Comparison of ENCODE assay signal across 19 cellular contexts in the genomic region with DNA sequence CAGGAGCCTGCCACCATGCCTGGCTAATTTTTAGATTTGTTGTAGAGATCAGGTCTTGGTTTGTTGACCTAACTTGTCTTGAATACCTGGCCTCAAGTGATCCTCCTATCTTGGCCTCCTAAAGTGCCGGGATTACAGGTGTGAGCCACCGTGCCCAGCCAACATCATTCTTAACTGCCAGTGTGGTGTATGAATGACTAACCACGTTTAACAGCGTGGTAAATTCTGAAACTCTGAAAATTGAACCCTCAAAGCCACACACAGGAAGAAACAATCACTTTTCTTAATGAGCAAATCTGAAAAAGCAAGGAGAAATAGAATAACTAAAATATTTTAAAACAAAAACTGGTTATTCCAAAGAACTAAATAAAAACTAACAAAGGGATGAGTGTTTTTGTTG. TPM values are rescaled to one million over a fixed set of nuclear protein-coding genes. Genes with fewer than 3 reads are reported as not detected.
DNase-seq lines count a peak whose midpoint lies in the region; ATAC-seq, FAIRE-seq and TF ChIP-seq lines count a peak whose summit lies in the region.
"Had no signal": no experiment of that assay in that cellular context is flagged by ENCODE, and none has a peak within 500 bp of the region (broad histone marks: within the 10 kb centered on the region; RNA-seq: fewer than 3 reads in every experiment).

No MANE protein-coding gene starts in this region.

- H3K9me3 Mint-ChIP-seq in activated CD8-positive, alpha-beta T cell treated with anti-CD3 and anti-CD28 coated beads for 36 hours: no peaks in the 10 kb centered on the region
- no peaks in the 10 kb centered on the region for H3K9me3 Mint-ChIP-seq in activated CD8-positive, alpha-beta T cell treated with anti-CD3 and anti-CD28 coated beads, Interleukin-2, amount 10 ng/mL, durations not matched to agents 7 days and 5 days (ENCODE audit: insufficient read depth)
- no peaks in the 10 kb centered on the region for H3K9me3 Mint-ChIP-seq in natural killer cell treated with Interleukin-12 subunit alpha and Interleukin-12 subunit beta and Interleukin-15 and Interleukin-18, amount 100 ng/mL, for 72 hours
- H3K9me3 Mint-ChIP-seq in natural killer cell: no peaks in the 10 kb centered on the region
- H3K9me3 Mint-ChIP-seq in stimulated activated naive CD8-positive, alpha-beta T cell treated with anti-CD3 and anti-CD28 coated beads, Interleukin-15, amount 100 ng/mL, for 72 hours: no peaks in the 10 kb centered on the region
- H3K9me3 Mint-ChIP-seq: CD4-positive, alpha-beta T cell had no signal

- H4K20me1 ChIP-seq in GM12878 (ENCODE audit: control insufficient read depth, insufficient read depth): no peaks in the 10 kb centered on the region

- H3K9ac ChIP-seq in GM12878 (ENCODE audit: control insufficient read depth, insufficient read depth, low read length): no peak overlapping the region

- no peaks in the 10 kb centered on the region for H3K9me3 ChIP-seq in GM12878 (replicated peaks; ENCODE audit: control insufficient read depth, insufficient read depth, low read length)
- H3K9me3 ChIP-seq: BE2C had no signal

- CTCF ChIA-PET in activated CD8-positive, alpha-beta T cell treated with anti-CD3 and anti-CD28 coated beads for 36 hours (lab: Charles Lee): interaction anchor here (1.3 to 1.5 kb wide), 2 partner anchors 43 to 143 kb away, joined by 3 to 4 read pairs; no protein-coding TSS in a partner anchor
- CTCF ChIA-PET in activated CD8-positive, alpha-beta T cell treated with anti-CD3 and anti-CD28 coated beads, Interleukin-2, amount 10 ng/mL, durations not matched to agents 7 days and 5 days (lab: Charles Lee): interaction anchor here (0.5 to 6.5 kb wide), 6 partner anchors 10 to 645 kb away, joined by 3 to 141 read pairs (median 3); no protein-coding TSS in a partner anchor
- CTCF ChIA-PET in GM12878 (lab: Yijun Ruan, JAX): interaction anchor here (0.7 to 7.8 kb wide), 4 partner anchors 15 to 391 kb away, joined by 3 to 196 read pairs (median 3); a partner anchor contains a TSS

- peak; percentile 60 for ATAC-seq in activated CD8-positive, alpha-beta T cell treated with anti-CD3 and anti-CD28 coated beads for 36 hours
- no peak for ATAC-seq in activated CD8-positive, alpha-beta T cell treated with anti-CD3 and anti-CD28 coated beads, Interleukin-2, amount 10 ng/mL, durations not matched to agents 7 days and 5 days
- peak in 1 of 2 donors; percentile 65 for ATAC-seq in natural killer cell treated with Interleukin-12 subunit alpha and Interleukin-12 subunit beta and Interleukin-15 and Interleukin-18, amount 100 ng/mL, for 72 hours
- ATAC-seq in natural killer cell (no peak), GM12878 (peak; percentile 44), GM21717 (IDR thresholded peaks at IDR 0.05; ENCODE audit: unreplicated experiment) (no peak)
- ATAC-seq in stimulated activated naive CD8-positive, alpha-beta T cell treated with anti-CD3 and anti-CD28 coated beads, Interleukin-15, amount 100 ng/mL, for 72 hours: peak; percentile 81
- ATAC-seq: K562 had no signal

- H3K36me3 ChIP-seq in GM12878 (ENCODE audit: control insufficient read depth in 2 of 2, insufficient read depth in 2 of 2, low read length in 1 of 2): peaks cover 1 to 5% of the 10 kb centered on the region in 2 experiments; a peak in 3 of 4 replicates
- H3K36me3 ChIP-seq: BE2C had no signal

- no peaks in the 10 kb centered on the region for H3K27me3 ChIP-seq in GM12878 (replicated peaks in 1 of 2; ENCODE audit: control insufficient read depth in 2 of 2, insufficient read depth in 2 of 2, low read length in 1 of 2)
- H3K27me3 ChIP-seq: BE2C had no signal

- no peaks in the 10 kb centered on the region for H3K27me3 Mint-ChIP-seq in activated CD8-positive, alpha-beta T cell treated with anti-CD3 and anti-CD28 coated beads for 36 hours
- H3K27me3 Mint-ChIP-seq in activated CD8-positive, alpha-beta T cell treated with anti-CD3 and anti-CD28 coated beads, Interleukin-2, amount 10 ng/mL, durations not matched to agents 7 days and 5 days (ENCODE audit: low read depth): no peaks in the 10 kb centered on the region
- H3K27me3 Mint-ChIP-seq in natural killer cell treated with Interleukin-12 subunit alpha and Interleukin-12 subunit beta and Interleukin-15 and Interleukin-18, amount 100 ng/mL, for 72 hours: no peaks in the 10 kb centered on the region
- no peaks in the 10 kb centered on the region for H3K27me3 Mint-ChIP-seq in natural killer cell (ENCODE audit: low read depth in 2 of 2)
- no peaks in the 10 kb centered on the region for H3K27me3 Mint-ChIP-seq in stimulated activated naive CD8-positive, alpha-beta T cell treated with anti-CD3 and anti-CD28 coated beads, Interleukin-15, amount 100 ng/mL, for 72 hours
- H3K27me3 Mint-ChIP-seq: CD4-positive, alpha-beta T cell had no signal

- no TSS peak for BruUV-seq in GM12878 (replicated peaks; lab: Mats Ljungman, UMichigan)

- intact Hi-C loops in activated CD8-positive, alpha-beta T cell treated with anti-CD3 and anti-CD28 coated beads for 36 hours (cut with micrococcal nuclease): no loop called here
- intact Hi-C loops in natural killer cell (cut with micrococcal nuclease) (loop anchor here (5.0 kb wide), 1 partner anchor 45 kb away; a partner anchor contains a TSS), GM12878 (cut with micrococcal nuclease; ENCODE audit: unreplicated experiment) (loop anchor here (10.0 kb wide), 1 partner anchor 732 kb away; no protein-coding TSS in a partner anchor)

- in situ Hi-C loops in GM12878 (cut with MboI): loop anchor here (5.0 kb wide), 1 partner anchor 275 kb away; a partner anchor contains a TSS

- TF ChIP-seq EP300 in GM12878 (IDR thresholded peaks at IDR 0.05; ENCODE audit: borderline replicate concordance in 1 of 2, control insufficient read depth in 1 of 2, low read depth in 2 of 2, low read length in 2 of 2): no peak

- no peak for FAIRE-seq in GM12878 (lab: Jason Lieb, UNC)
- FAIRE-seq: A204.1, H54, K562 had no signal

- peaks cover 21% of the 10 kb centered on the region for H3K36me3 Mint-ChIP-seq in activated CD8-positive, alpha-beta T cell treated with anti-CD3 and anti-CD28 coated beads for 36 hours (ENCODE audit: low read depth)
- peaks cover 37% of the 10 kb centered on the region for H3K36me3 Mint-ChIP-seq in activated CD8-positive, alpha-beta T cell treated with anti-CD3 and anti-CD28 coated beads, Interleukin-2, amount 10 ng/mL, durations not matched to agents 7 days and 5 days (ENCODE audit: low read depth)
- H3K36me3 Mint-ChIP-seq in natural killer cell treated with Interleukin-12 subunit alpha and Interleukin-12 subunit beta and Interleukin-15 and Interleukin-18, amount 100 ng/mL, for 72 hours: peaks cover 4% of the 10 kb centered on the region
- peaks cover 6% of the 10 kb centered on the region for H3K36me3 Mint-ChIP-seq in natural killer cell

- TF ChIP-seq CTCF in activated CD8-positive, alpha-beta T cell treated with anti-CD3 and anti-CD28 coated beads for 36 hours (IDR thresholded peaks at IDR 0.05): no peak
- TF ChIP-seq CTCF in natural killer cell (IDR thresholded peaks at IDR 0.05) (no peak), GM12878 (IDR thresholded peaks at IDR 0.05 in 2 of 3, conservative IDR thresholded peaks at IDR 0.05 in 1 of 3; ENCODE audit: control insufficient read depth in 2 of 3, extremely low read depth in 1 of 3, insufficient read depth in 1 of 3, low read depth in 3 of 3, low read length in 3 of 3) (no peak)

- H2AFZ ChIP-seq in GM12878 (ENCODE audit: control insufficient read depth, low read depth, low read length): no peak overlapping the region

- 26% methylated on average over 4 of the region's 4 CpGs for WGBS in GM12878 (ENCODE audit: insufficient coverage, insufficient replicate concordance, low lambda C conversion rate, missing lambda C conversion rate)

- SMC1A ChIA-PET in GM12878 (lab: Charles Lee; ENCODE audit: uncharacterized antibody, unreplicated experiment): interaction anchor here (0.7 to 2.9 kb wide), 7 partner anchors 11 to 550 kb away, joined by 3 to 7 read pairs (median 4); no protein-coding TSS in a partner anchor

- no peak overlapping the region for H3K4me2 ChIP-seq in GM12878 (ENCODE audit: control insufficient read depth, insufficient read depth)

- peaks cover 29% of the 10 kb centered on the region for H3K4me1 Mint-ChIP-seq in activated CD8-positive, alpha-beta T cell treated with anti-CD3 and anti-CD28 coated beads for 36 hours (ENCODE audit: low read depth)
- peaks cover 30% of the 10 kb centered on the region for H3K4me1 Mint-ChIP-seq in activated CD8-positive, alpha-beta T cell treated with anti-CD3 and anti-CD28 coated beads, Interleukin-2, amount 10 ng/mL, durations not matched to agents 7 days and 5 days (ENCODE audit: low read depth)
- peaks cover 20 to 26% of the 10 kb centered on the region in 2 donors for H3K4me1 Mint-ChIP-seq in natural killer cell treated with Interleukin-12 subunit alpha and Interleukin-12 subunit beta and Interleukin-15 and Interleukin-18, amount 100 ng/mL, for 72 hours (ENCODE audit: low read depth in 2 of 2)
- H3K4me1 Mint-ChIP-seq in natural killer cell: peaks cover 19 to 28% of the 10 kb centered on the region in 2 donors
- H3K4me1 Mint-ChIP-seq in stimulated activated naive CD8-positive, alpha-beta T cell treated with anti-CD3 and anti-CD28 coated beads, Interleukin-15, amount 100 ng/mL, for 72 hours: peaks cover 21% of the 10 kb centered on the region

- H3K27ac Mint-ChIP-seq in activated CD8-positive, alpha-beta T cell treated with anti-CD3 and anti-CD28 coated beads for 36 hours: peak overlapping the region; percentile 1
- no peak overlapping the region for H3K27ac Mint-ChIP-seq in activated CD8-positive, alpha-beta T cell treated with anti-CD3 and anti-CD28 coated beads, Interleukin-2, amount 10 ng/mL, durations not matched to agents 7 days and 5 days
- H3K27ac Mint-ChIP-seq in natural killer cell treated with Interleukin-12 subunit alpha and Interleukin-12 subunit beta and Interleukin-15 and Interleukin-18, amount 100 ng/mL, for 72 hours: no peak overlapping the region
- H3K27ac Mint-ChIP-seq in natural killer cell: peak overlapping the region in 1 of 2 donors; percentile 51
- H3K27ac Mint-ChIP-seq in stimulated activated naive CD8-positive, alpha-beta T cell treated with anti-CD3 and anti-CD28 coated beads, Interleukin-15, amount 100 ng/mL, for 72 hours: peak overlapping the region in 1 of 2 donors; percentile 91
- H3K27ac Mint-ChIP-seq: CD4-positive, alpha-beta T cell had no signal

- peaks cover 13% of the 10 kb centered on the region for H3K79me2 ChIP-seq in GM12878 (ENCODE audit: control insufficient read depth, insufficient read depth, low read length)

- POLR2A ChIA-PET in activated CD8-positive, alpha-beta T cell treated with anti-CD3 and anti-CD28 coated beads for 36 hours (lab: Charles Lee): no interaction called here
- POLR2A ChIA-PET in activated CD8-positive, alpha-beta T cell treated with anti-CD3 and anti-CD28 coated beads, Interleukin-2, amount 10 ng/mL, durations not matched to agents 7 days and 5 days (lab: Charles Lee): interaction anchor here (0.6 kb wide), 1 partner anchor 11 kb away, joined by 3 read pairs; no protein-coding TSS in a partner anchor
- POLR2A ChIA-PET in GM12878 (lab: Charles Lee): interaction anchor here (0.6 kb wide), 1 partner anchor 46 kb away, joined by 3 read pairs; a partner anchor contains a TSS

- H3K4me1 ChIP-seq in GM12878 (ENCODE audit: control insufficient read depth, insufficient read depth, low read length): peaks cover 5% of the 10 kb centered on the region; the same call in 1 of the 2 replicates
- H3K4me1 ChIP-seq: BE2C had no signal

- RAD21 ChIA-PET in GM12878 (lab: Charles Lee; ENCODE audit: unreplicated experiment): interaction anchor here (1.6 to 3.6 kb wide), 2 partner anchors 43 to 390 kb away, joined by 4 to 31 read pairs; no protein-coding TSS in a partner anchor

- no peak for TF ChIP-seq POLR2A in GM12878 (IDR thresholded peaks at IDR 0.05; ENCODE audit: low read depth, low read length)

- H3K4me3 ChIP-seq in GM12878: no peak overlapping the region
- H3K4me3 ChIP-seq: K562 had no signal

- no peak for TF ChIP-seq RAD21 in GM12878 (IDR thresholded peaks at IDR 0.05; ENCODE audit: insufficient read depth, low read depth, low read length)

- no peak overlapping the region for H3K27ac ChIP-seq in GM12878 (ENCODE audit: control insufficient read depth, insufficient read depth)

- H3K4me3 Mint-ChIP-seq in activated CD8-positive, alpha-beta T cell treated with anti-CD3 and anti-CD28 coated beads for 36 hours: no peak overlapping the region
- H3K4me3 Mint-ChIP-seq in activated CD8-positive, alpha-beta T cell treated with anti-CD3 and anti-CD28 coated beads, Interleukin-2, amount 10 ng/mL, durations not matched to agents 7 days and 5 days: no peak overlapping the region
- peak overlapping the region; percentile 34 for H3K4me3 Mint-ChIP-seq in natural killer cell treated with Interleukin-12 subunit alpha and Interleukin-12 subunit beta and Interleukin-15 and Interleukin-18, amount 100 ng/mL, for 72 hours
- H3K4me3 Mint-ChIP-seq in natural killer cell: no peak overlapping the region
- no peak overlapping the region for H3K4me3 Mint-ChIP-seq in stimulated activated naive CD8-positive, alpha-beta T cell treated with anti-CD3 and anti-CD28 coated beads, Interleukin-15, amount 100 ng/mL, for 72 hours
- H3K4me3 Mint-ChIP-seq: CD4-positive, alpha-beta T cell had no signal

- DNase-seq in activated CD8-positive, alpha-beta T cell treated with anti-CD3 and anti-CD28 coated beads for 36 hours: peak; percentile 22
- no peak for DNase-seq in activated CD8-positive, alpha-beta T cell treated with anti-CD3 and anti-CD28 coated beads, Interleukin-2, amount 10 ng/mL, durations not matched to agents 7 days and 5 days
- no peak for DNase-seq in natural killer cell treated with Interleukin-12 subunit alpha and Interleukin-12 subunit beta and Interleukin-15 and Interleukin-18, amount 100 ng/mL, for 72 hours (ENCODE audit: low spot score)
- no peak for DNase-seq in natural killer cell
- no peak for DNase-seq in GM12878 (ENCODE audit: low read depth, low spot score)
- peak; percentile 3 to 36 for DNase-seq in stimulated activated naive CD8-positive, alpha-beta T cell treated with anti-CD3 and anti-CD28 coated beads, Interleukin-15, amount 100 ng/mL, for 72 hours
- DNase-seq in GDM1 (lab: John Stamatoyannopoulos, UW): no peak
- DNase-seq: BE2C; CD4-positive, alpha-beta T cell; DMS53; NCI-H1105 treated with DMSO at 0.1 percent for 48 hours; NCI-H1694; NCI-H2081 treated with DMSO at 0.1 percent for 48 hours; NCI-H510A; NCI-H748 treated with DMSO at 0.1 percent for 48 hours had no signal

RNA-seq across cellular contexts. Expression of a gene that starts 7.4 kb away (rescaled TPM):
- total RNA-seq in activated CD8-positive, alpha-beta T cell treated with anti-CD3 and anti-CD28 coated beads for 36 hours: 10 to 100 TPM; 14.6 to 16.3 TPM
- 10 to 100 TPM; 28.9 to 30.9 TPM for total RNA-seq in activated CD8-positive, alpha-beta T cell treated with anti-CD3 and anti-CD28 coated beads, Interleukin-2, amount 10 ng/mL, durations not matched to agents 7 days and 5 days
- 10 to 100 TPM; 24.1 to 42.7 TPM for total RNA-seq in natural killer cell treated with Interleukin-12 subunit alpha and Interleukin-12 subunit beta and Interleukin-15 and Interleukin-18, amount 100 ng/mL, for 72 hours
- total RNA-seq in natural killer cell (10 to 100 TPM; 46.5 to 55.2 (median 51.4) TPM), GM12878 (2014; rRNA removed) (31.2 and 33.8 TPM in 2 replicates), GM12878 (2014; rRNA removed; fragmentation: Illumina TruSeq; extraction: Trizol) (28.1 and 28.7 TPM in 2 replicates), GM12878 (2021) (20.8 and 23.1 TPM in 2 replicates)
- 25.6 and 28.7 TPM in 2 replicates for total RNA-seq in GM12878 (2013; cell fraction: nucleolus; rRNA removed)
- polyA plus RNA-seq in GM12878 (2011; ENCODE audit: low read depth): 20.5 TPM
- polyA plus RNA-seq in GM12878 (2011; rRNA removed) (43.6 and 55.7 TPM in 2 replicates), GM12878 (2014; fragmentation: Illumina TruSeq; extraction: Trizol) (33.2 and 41.0 TPM in 2 replicates), GM12878 (2014; fragmentation: Nextera tagmentation; extraction: Ambion mirVana) (10 to 100 TPM; 11.5 to 16.6 TPM), GM12878 (2014; rRNA removed) (24.3 and 26.4 TPM in 2 replicates), GM12878 (2016; fragmentation: Nextera tagmentation; extraction: Ambion mirVana) (10 to 100 TPM; 48.0 to 54.0 TPM)
- 20.3 and 22.4 TPM in 2 replicates for polyA plus RNA-seq in GM12878 (2011; cell fraction: cytosol; rRNA removed)
- polyA plus RNA-seq in GM12878 (2011; cell fraction: nucleus; rRNA removed): 11.0 TPM in 2 replicates
- polyA plus RNA-seq in GM12878 (2012): 21.4 and 32.5 TPM in 2 replicates
- polyA minus RNA-seq in GM12878 (2011; rRNA and poly(A)+ RNA removed): 19.4 and 23.4 TPM in 2 replicates
- 5.9 and 8.7 TPM in 2 replicates for polyA minus RNA-seq in GM12878 (2011; cell fraction: cytosol; rRNA and poly(A)+ RNA removed)
- 5.4 and 9.4 TPM in 2 replicates for polyA minus RNA-seq in GM12878 (2011; cell fraction: nucleus; rRNA and poly(A)+ RNA removed)

RNA-seq across cellular contexts. Expression of a gene that starts 14.0 kb away (rescaled TPM):
- not detected for total RNA-seq in activated CD8-positive, alpha-beta T cell treated with anti-CD3 and anti-CD28 coated beads for 36 hours
- total RNA-seq in activated CD8-positive, alpha-beta T cell treated with anti-CD3 and anti-CD28 coated beads, Interleukin-2, amount 10 ng/mL, durations not matched to agents 7 days and 5 days: not detected
- not detected for total RNA-seq in natural killer cell treated with Interleukin-12 subunit alpha and Interleukin-12 subunit beta and Interleukin-15 and Interleukin-18, amount 100 ng/mL, for 72 hours
- total RNA-seq in natural killer cell: not detected
- not detected in 2 replicates for total RNA-seq in GM12878 (2013; cell fraction: nucleolus; rRNA removed)
- not detected in 2 replicates for total RNA-seq in GM12878 (2014; rRNA removed)
- not detected in 2 replicates for total RNA-seq in GM12878 (2014; rRNA removed; fragmentation: Illumina TruSeq; extraction: Trizol)
- not detected in 2 replicates for total RNA-seq in GM12878 (2021)
- not detected for polyA plus RNA-seq in GM12878 (2011; ENCODE audit: low read depth)
- not detected in 2 replicates for polyA plus RNA-seq in GM12878 (2011; rRNA removed)
- polyA plus RNA-seq in GM12878 (2011; cell fraction: cytosol; rRNA removed): not detected in 2 replicates
- polyA plus RNA-seq in GM12878 (2011; cell fraction: nucleus; rRNA removed): not detected in 2 replicates
- polyA plus RNA-seq in GM12878 (2012): not detected in 2 replicates
- polyA plus RNA-seq in GM12878 (2014; fragmentation: Illumina TruSeq; extraction: Trizol): not detected in 2 replicates
- polyA plus RNA-seq in GM12878 (2014; fragmentation: Nextera tagmentation; extraction: Ambion mirVana): not detected
- not detected in 2 replicates for polyA plus RNA-seq in GM12878 (2014; rRNA removed)
- not detected for polyA plus RNA-seq in GM12878 (2016; fragmentation: Nextera tagmentation; extraction: Ambion mirVana)
- not detected in 2 replicates for polyA minus RNA-seq in GM12878 (2011; rRNA and poly(A)+ RNA removed)
- polyA minus RNA-seq in GM12878 (2011; cell fraction: cytosol; rRNA and poly(A)+ RNA removed): not detected in 2 replicates
- not detected in 2 replicates for polyA minus RNA-seq in GM12878 (2011; cell fraction: nucleus; rRNA and poly(A)+ RNA removed)
- total RNA-seq: CD4-positive, alpha-beta T cell; K562 had no signal
- polyA plus RNA-seq: K562 had no signal

RNA-seq across cellular contexts. Expression of a gene that starts 24.1 kb away (rescaled TPM):
- total RNA-seq in activated CD8-positive, alpha-beta T cell treated with anti-CD3 and anti-CD28 coated beads for 36 hours: not detected
- not detected for total RNA-seq in activated CD8-positive, alpha-beta T cell treated with anti-CD3 and anti-CD28 coated beads, Interleukin-2, amount 10 ng/mL, durations not matched to agents 7 days and 5 days
- total RNA-seq in natural killer cell treated with Interleukin-12 subunit alpha and Interleukin-12 subunit beta and Interleukin-15 and Interleukin-18, amount 100 ng/mL, for 72 hours: not detected
- not detected for total RNA-seq in natural killer cell
- total RNA-seq in GM12878 (2013; cell fraction: nucleolus; rRNA removed): not detected in 2 replicates
- total RNA-seq in GM12878 (2014; rRNA removed): not detected in 2 replicates
- not detected in 2 replicates for total RNA-seq in GM12878 (2014; rRNA removed; fragmentation: Illumina TruSeq; extraction: Trizol)
- not detected in 2 replicates for total RNA-seq in GM12878 (2021)
- not detected for polyA plus RNA-seq in GM12878 (2011; ENCODE audit: low read depth)
- not detected in 2 replicates for polyA plus RNA-seq in GM12878 (2011; rRNA removed)
- polyA plus RNA-seq in GM12878 (2011; cell fraction: cytosol; rRNA removed): not detected in 2 replicates
- polyA plus RNA-seq in GM12878 (2011; cell fraction: nucleus; rRNA removed): not detected in 2 replicates
- not detected in 2 replicates for polyA plus RNA-seq in GM12878 (2012)
- polyA plus RNA-seq in GM12878 (2014; fragmentation: Illumina TruSeq; extraction: Trizol): not detected in 2 replicates
- under 1 TPM in 1 of 2 experiments, not detected in 1; 0.05 TPM for polyA plus RNA-seq in GM12878 (2014; fragmentation: Nextera tagmentation; extraction: Ambion mirVana)
- not detected in 2 replicates for polyA plus RNA-seq in GM12878 (2014; rRNA removed)
- polyA plus RNA-seq in GM12878 (2016; fragmentation: Nextera tagmentation; extraction: Ambion mirVana): under 1 TPM; 0.32 to 0.39 TPM
- not detected in 2 replicates for polyA minus RNA-seq in GM12878 (2011; rRNA and poly(A)+ RNA removed)
- not detected in 2 replicates for polyA minus RNA-seq in GM12878 (2011; cell fraction: cytosol; rRNA and poly(A)+ RNA removed)
- polyA minus RNA-seq in GM12878 (2011; cell fraction: nucleus; rRNA and poly(A)+ RNA removed): not detected in 2 replicates
- total RNA-seq: CD4-positive, alpha-beta T cell; K562 had no signal
- polyA plus RNA-seq: K562 had no signal

RNA-seq across cellular contexts. Expression of a gene that starts 45.9 kb away (rescaled TPM):
- total RNA-seq in activated CD8-positive, alpha-beta T cell treated with anti-CD3 and anti-CD28 coated beads for 36 hours: 10 to 100 TPM; 27.8 to 28.2 TPM
- 10 to 100 TPM; 26.8 to 27.2 TPM for total RNA-seq in activated CD8-positive, alpha-beta T cell treated with anti-CD3 and anti-CD28 coated beads, Interleukin-2, amount 10 ng/mL, durations not matched to agents 7 days and 5 days
- 10 to 100 TPM; 14.8 to 18.0 TPM for total RNA-seq in natural killer cell treated with Interleukin-12 subunit alpha and Interleukin-12 subunit beta and Interleukin-15 and Interleukin-18, amount 100 ng/mL, for 72 hours
- 1 to 10 TPM; 4.0 to 7.0 (median 4.0) TPM for total RNA-seq in natural killer cell
- total RNA-seq in GM12878 (2013; cell fraction: nucleolus; rRNA removed): 12.3 and 18.0 TPM in 2 replicates
- total RNA-seq in GM12878 (2014; rRNA removed): 31.7 and 36.5 TPM in 2 replicates
- total RNA-seq in GM12878 (2014; rRNA removed; fragmentation: Illumina TruSeq; extraction: Trizol): 21.5 and 23.3 TPM in 2 replicates
- 27.1 and 30.4 TPM in 2 replicates for total RNA-seq in GM12878 (2021)
- 12.8 TPM for polyA plus RNA-seq in GM12878 (2011; ENCODE audit: low read depth)
- polyA plus RNA-seq in GM12878 (2011; rRNA removed): 30.7 and 33.1 TPM in 2 replicates
- polyA plus RNA-seq in GM12878 (2011; cell fraction: cytosol; rRNA removed): 29.6 and 30.8 TPM in 2 replicates
- polyA plus RNA-seq in GM12878 (2011; cell fraction: nucleus; rRNA removed): 10.6 and 12.4 TPM in 2 replicates
- polyA plus RNA-seq in GM12878 (2012): 16.5 and 19.9 TPM in 2 replicates
- polyA plus RNA-seq in GM12878 (2014; fragmentation: Illumina TruSeq; extraction: Trizol): 22.1 and 30.6 TPM in 2 replicates
- 10 to 100 TPM in 1 of 2 experiments, 1 to 10 TPM in 1; 5.1 to 14.7 TPM for polyA plus RNA-seq in GM12878 (2014; fragmentation: Nextera tagmentation; extraction: Ambion mirVana)
- polyA plus RNA-seq in GM12878 (2014; rRNA removed): 32.0 and 36.2 TPM in 2 replicates
- 10 to 100 TPM; 38.0 to 38.9 TPM for polyA plus RNA-seq in GM12878 (2016; fragmentation: Nextera tagmentation; extraction: Ambion mirVana)
- polyA minus RNA-seq in GM12878 (2011; rRNA and poly(A)+ RNA removed): 8.7 and 9.1 TPM in 2 replicates
- 10.3 and 15.2 TPM in 2 replicates for polyA minus RNA-seq in GM12878 (2011; cell fraction: cytosol; rRNA and poly(A)+ RNA removed)
- polyA minus RNA-seq in GM12878 (2011; cell fraction: nucleus; rRNA and poly(A)+ RNA removed): 3.6 and 6.6 TPM in 2 replicates

RNA-seq across cellular contexts. Expression of a gene that starts 46.9 kb away (rescaled TPM):
- 1 to 10 TPM; 1.1 to 2.2 TPM for total RNA-seq in activated CD8-positive, alpha-beta T cell treated with anti-CD3 and anti-CD28 coated beads for 36 hours
- under 1 TPM; 0.11 to 0.47 TPM for total RNA-seq in activated CD8-positive, alpha-beta T cell treated with anti-CD3 and anti-CD28 coated beads, Interleukin-2, amount 10 ng/mL, durations not matched to agents 7 days and 5 days
- 1 to 10 TPM; 1.7 to 2.7 TPM for total RNA-seq in natural killer cell treated with Interleukin-12 subunit alpha and Interleukin-12 subunit beta and Interleukin-15 and Interleukin-18, amount 100 ng/mL, for 72 hours
- 1 to 10 TPM; 2.3 to 6.1 (median 4.6) TPM for total RNA-seq in natural killer cell
- not detected in 2 replicates for total RNA-seq in GM12878 (2013; cell fraction: nucleolus; rRNA removed)
- total RNA-seq in GM12878 (2014; rRNA removed): under 0.01 and 0.22 TPM in 2 replicates
- total RNA-seq in GM12878 (2014; rRNA removed; fragmentation: Illumina TruSeq; extraction: Trizol): 0.09 TPM in 1 of 2 replicates, not detected in the other
- not detected in 2 replicates for total RNA-seq in GM12878 (2021)
- polyA plus RNA-seq in GM12878 (2011; ENCODE audit: low read depth): 0.05 TPM
- polyA plus RNA-seq in GM12878 (2011; rRNA removed): not detected in 2 replicates
- polyA plus RNA-seq in GM12878 (2011; cell fraction: cytosol; rRNA removed): not detected in 2 replicates
- polyA plus RNA-seq in GM12878 (2011; cell fraction: nucleus; rRNA removed): not detected in 2 replicates
- not detected in 2 replicates for polyA plus RNA-seq in GM12878 (2012)
- not detected in 2 replicates for polyA plus RNA-seq in GM12878 (2014; fragmentation: Illumina TruSeq; extraction: Trizol)
- not detected for polyA plus RNA-seq in GM12878 (2014; fragmentation: Nextera tagmentation; extraction: Ambion mirVana)
- polyA plus RNA-seq in GM12878 (2014; rRNA removed): 0.25 TPM in 1 of 2 replicates, not detected in the other
- under 1 TPM in 1 of 2 experiments, not detected in 1; 0.25 TPM for polyA plus RNA-seq in GM12878 (2016; fragmentation: Nextera tagmentation; extraction: Ambion mirVana)
- polyA minus RNA-seq in GM12878 (2011; rRNA and poly(A)+ RNA removed): not detected in 2 replicates
- polyA minus RNA-seq in GM12878 (2011; cell fraction: cytosol; rRNA and poly(A)+ RNA removed): not detected in 2 replicates
- not detected in 2 replicates for polyA minus RNA-seq in GM12878 (2011; cell fraction: nucleus; rRNA and poly(A)+ RNA removed)

Comparison
In these comparisons a context has a peak if more than half of its experiments do, and no peak if none do; other contexts are left out.
1. ATAC-seq: peak in activated CD8-positive, alpha-beta T cell treated with anti-CD3 and anti-CD28 coated beads for 36 hours (single experiment), GM12878 (single experiment) and stimulated activated naive CD8-positive, alpha-beta T cell treated with anti-CD3 and anti-CD28 coated beads, Interleukin-15, amount 100 ng/mL, for 72 hours (single experiment); none in activated CD8-positive, alpha-beta T cell treated with anti-CD3 and anti-CD28 coated beads, Interleukin-2, amount 10 ng/mL, durations not matched to agents 7 days and 5 days (single experiment), natural killer cell (0 of 3) and GM21717 (single experiment).
2. DNase-seq: peak in activated CD8-positive, alpha-beta T cell treated with anti-CD3 and anti-CD28 coated beads for 36 hours (single experiment) and stimulated activated naive CD8-positive, alpha-beta T cell treated with anti-CD3 and anti-CD28 coated beads, Interleukin-15, amount 100 ng/mL, for 72 hours (2 of 2); none in activated CD8-positive, alpha-beta T cell treated with anti-CD3 and anti-CD28 coated beads, Interleukin-2, amount 10 ng/mL, durations not matched to agents 7 days and 5 days (single experiment), natural killer cell treated with Interleukin-12 subunit alpha and Interleukin-12 subunit beta and Interleukin-15 and Interleukin-18, amount 100 ng/mL, for 72 hours (single experiment), natural killer cell (single experiment), GM12878 (single experiment) and GDM1 (single experiment).